14 cellular contexts compared by ENCODE assay signal in genomic region chr21:45254557-45254930, GRCh38. TPM values are rescaled to one million over a fixed set of nuclear protein-coding genes. Genes with fewer than 3 reads are reported as not detected.
DNase-seq lines count a peak whose midpoint lies in the region; ATAC-seq and TF ChIP-seq lines count a peak whose summit lies in the region.
"Had no signal": no experiment of that assay in that cellular context is flagged by ENCODE, and none has a peak within 500 bp of the region (broad histone marks: within the 10 kb centered on the region; RNA-seq: fewer than 3 reads in every experiment).

No MANE protein-coding gene starts in this region.

- intact Hi-C loops in gastrocnemius medialis (cut with DNase I; ENCODE audit: low total_unique reads): no loop called here

- no peaks in the 10 kb centered on the region for H3K36me3 Mint-ChIP-seq in activated CD8-positive, alpha-beta memory T cell treated with anti-CD3 and anti-CD28 coated beads, Interleukin-2, amount 10 ng/mL, durations not matched to agents 7 days and 5 days
- H3K36me3 Mint-ChIP-seq in T-helper 17 cell (ENCODE audit: low read depth): peaks cover 2% of the 10 kb centered on the region
- H3K36me3 Mint-ChIP-seq: CD14-positive monocyte had no signal

- TF ChIP-seq CTCF in gastrocnemius medialis (IDR thresholded peaks at IDR 0.05 in 4 of 5, conservative IDR thresholded peaks at IDR 0.05 in 1 of 5): no peak

- H3K27ac ChIP-seq in gastrocnemius medialis: no peak overlapping the region
- no peak overlapping the region for H3K27ac ChIP-seq in SJCRH30
- H3K27ac ChIP-seq: GM23248 had no signal

- peaks cover 29% of the 10 kb centered on the region for H3K4me1 Mint-ChIP-seq in activated CD8-positive, alpha-beta memory T cell treated with anti-CD3 and anti-CD28 coated beads, Interleukin-2, amount 10 ng/mL, durations not matched to agents 7 days and 5 days
- H3K4me1 Mint-ChIP-seq in T-helper 17 cell: peaks cover 19% of the 10 kb centered on the region
- H3K4me1 Mint-ChIP-seq: CD14-positive monocyte had no signal

- DNase-seq in activated CD8-positive, alpha-beta memory T cell treated with anti-CD3 and anti-CD28 coated beads, Interleukin-2, amount 50 U/mL, for 48 hours: peak; percentile 34
- no peak for DNase-seq in activated CD8-positive, alpha-beta memory T cell treated with anti-CD3 and anti-CD28 coated beads, Interleukin-2, amount 10 ng/mL, durations not matched to agents 7 days and 5 days
- DNase-seq in T-helper 17 cell: no peak
- DNase-seq in iPS-NIHi7 (ENCODE audit: extremely low spot score): peak; percentile 5
- DNase-seq in retina: peak; percentile 28
- no peak for DNase-seq in effector CD8-positive, alpha-beta T cell (lab: John Stamatoyannopoulos, UW)
- DNase-seq in gastrocnemius medialis: no peak
- DNase-seq in SJCRH30: no peak
- DNase-seq: GM23248, NCI-H1436 treated with DMSO at 0.1 percent for 48 hours had no signal

- no peak for ATAC-seq in activated CD8-positive, alpha-beta memory T cell treated with anti-CD3 and anti-CD28 coated beads, Interleukin-2, amount 10 ng/mL, durations not matched to agents 7 days and 5 days
- no peak for ATAC-seq in T-helper 17 cell
- no peak for ATAC-seq in gastrocnemius medialis
- ATAC-seq: Right ventricle myocardium inferior had no signal

- H3K4me3 Mint-ChIP-seq in activated CD8-positive, alpha-beta memory T cell treated with anti-CD3 and anti-CD28 coated beads, Interleukin-2, amount 10 ng/mL, durations not matched to agents 7 days and 5 days: no peak overlapping the region
- H3K4me3 Mint-ChIP-seq in T-helper 17 cell: peak overlapping the region; percentile 83
- H3K4me3 Mint-ChIP-seq: CD14-positive monocyte had no signal

- H3K9me3 Mint-ChIP-seq in activated CD8-positive, alpha-beta memory T cell treated with anti-CD3 and anti-CD28 coated beads, Interleukin-2, amount 10 ng/mL, durations not matched to agents 7 days and 5 days (ENCODE audit: low read depth): no peaks in the 10 kb centered on the region

- peaks cover 5 to 24% (median 13%) of the 10 kb centered on the region in 3 donors for H3K27me3 ChIP-seq in gastrocnemius medialis
- peaks cover 7% of the 10 kb centered on the region; the same call in 1 of the 2 replicates for H3K27me3 ChIP-seq in SJCRH30

- H3K4me3 ChIP-seq in gastrocnemius medialis (no peak overlapping the region), SJCRH30 (no peak overlapping the region)
- H3K4me3 ChIP-seq: GM12878, GM23248 had no signal

- no peak overlapping the region for H3K27ac Mint-ChIP-seq in activated CD8-positive, alpha-beta memory T cell treated with anti-CD3 and anti-CD28 coated beads, Interleukin-2, amount 10 ng/mL, durations not matched to agents 7 days and 5 days
- H3K27ac Mint-ChIP-seq in T-helper 17 cell: peak overlapping the region; percentile 43
- H3K27ac Mint-ChIP-seq: CD14-positive monocyte had no signal

- CTCF ChIA-PET in activated CD8-positive, alpha-beta memory T cell treated with anti-CD3 and anti-CD28 coated beads, Interleukin-2, amount 10 ng/mL, durations not matched to agents 7 days and 5 days (lab: Charles Lee): interaction anchor here (1.2 kb wide), 1 partner anchor 12 kb away, joined by 3 read pairs; no protein-coding TSS in a partner anchor

- no peaks in the 10 kb centered on the region for H3K4me1 ChIP-seq in gastrocnemius medialis
- H3K4me1 ChIP-seq in SJCRH30: peaks cover 22% of the 10 kb centered on the region

- H3K27me3 Mint-ChIP-seq in activated CD8-positive, alpha-beta memory T cell treated with anti-CD3 and anti-CD28 coated beads, Interleukin-2, amount 10 ng/mL, durations not matched to agents 7 days and 5 days: peaks cover 26% of the 10 kb centered on the region
- H3K27me3 Mint-ChIP-seq in T-helper 17 cell: no peaks in the 10 kb centered on the region

- TF ChIP-seq POLR2A in gastrocnemius medialis (IDR thresholded peaks at IDR 0.05): no peak

- H3K36me3 ChIP-seq in gastrocnemius medialis (no peaks in the 10 kb centered on the region), SJCRH30 (no peaks in the 10 kb centered on the region)

- H3K9me3 ChIP-seq in T-helper 17 cell (ENCODE audit: control insufficient read depth, low read length, poor library complexity, severe bottlenecking): no peaks in the 10 kb centered on the region
- H3K9me3 ChIP-seq in gastrocnemius medialis: no peaks in the 10 kb centered on the region
- H3K9me3 ChIP-seq in SJCRH30 (replicated peaks): no peaks in the 10 kb centered on the region
- H3K9me3 ChIP-seq: Caco-2 had no signal

- in situ Hi-C loops in gastrocnemius medialis (cut with MboI; ENCODE audit: low sequenced_read_pairs in 4 of 4): no loop called here

RNA-seq across cellular contexts. Expression of gene POFUT2, which starts 33.2 kb away (rescaled TPM):
- 10 to 100 TPM; 16.4 to 19.5 TPM for total RNA-seq in activated CD8-positive, alpha-beta memory T cell treated with anti-CD3 and anti-CD28 coated beads, Interleukin-2, amount 10 ng/mL, durations not matched to agents 7 days and 5 days
- total RNA-seq in T-helper 17 cell (10 to 100 TPM; 48.5 to 66.4 TPM), gastrocnemius medialis (10 to 100 TPM in 1 of 4 donors, 1 to 10 TPM in 3; 4.8 to 11.0 (median 5.9) TPM)
- 15.2 and 16.5 TPM in 2 replicates for total RNA-seq in SJCRH30 (2014; rRNA removed; shearing (Covaris generic))

Comparison
In these comparisons a context has a peak if more than half of its experiments do, and no peak if none do; other contexts are left out.
1. DNase-seq: peak in activated CD8-positive, alpha-beta memory T cell treated with anti-CD3 and anti-CD28 coated beads, Interleukin-2, amount 50 U/mL, for 48 hours (single experiment), iPS-NIHi7 (single experiment) and retina (single experiment); none in activated CD8-positive, alpha-beta memory T cell treated with anti-CD3 and anti-CD28 coated beads, Interleukin-2, amount 10 ng/mL, durations not matched to agents 7 days and 5 days (single experiment), T-helper 17 cell (0 of 3), effector CD8-positive, alpha-beta T cell (single experiment), gastrocnemius medialis (0 of 2) and SJCRH30 (0 of 2).